ENCODE assay signal across 2 cellular contexts in genomic region chr2:197293252-197294007, GRCh38.
TF ChIP-seq lines count a peak whose summit lies in the region.

No MANE protein-coding gene starts in this region.

TF ChIP-seq in IMR-90, 13 proteins besides CTCF, POLR2A, EP300 and RAD21:
- TF ChIP-seq RFX5 (IDR thresholded peaks at IDR 0.05; ENCODE audit: low read depth, low read length) (no peak), CEBPB (IDR thresholded peaks at IDR 0.05; ENCODE audit: low read depth, low read length) (peak; percentile 49; the same call in 1 of the 2 replicates), CHD1 (IDR thresholded peaks at IDR 0.05; ENCODE audit: low read depth, low read length) (no peak)

TF ChIP-seq in K562, 482 proteins besides CTCF, POLR2A, EP300 and RAD21:
- TF ChIP-seq CEBPG (CRISPR knock-in tag; IDR thresholded peaks at IDR 0.05) (no peak), CEBPG (tag; conservative IDR thresholded peaks at IDR 0.05 in 1 of 2, IDR thresholded peaks at IDR 0.05 in 1 of 2) (peak; percentile 72 to 74), ZNF644 (tag; IDR thresholded peaks at IDR 0.05; ENCODE audit: low read depth) (no peak)
TF ChIP-seq in K562: peak in this region for 1.
